Comparison of ENCODE assay signal across 24 cellular contexts in genomic region chr1:201705389-201705788, GRCh38.
DNase-seq lines count a peak whose midpoint lies in the region; ATAC-seq and TF ChIP-seq lines count a peak whose summit lies in the region.
"Had no signal": no experiment of that assay in that cellular context is flagged by ENCODE, and none has a peak within 500 bp of the region (broad histone marks: within the 10 kb centered on the region; RNA-seq: fewer than 3 reads in every experiment).

No MANE protein-coding gene starts in this region.

- H3K9me3 ChIP-seq in GM23248 (ENCODE audit: low read depth) (no peaks in the 10 kb centered on the region), adipocyte (ENCODE audit: control insufficient read depth, low read length) (no peaks in the 10 kb centered on the region), sigmoid colon (no peaks in the 10 kb centered on the region)

- H3K27me3 ChIP-seq in GM23248 (replicated peaks; ENCODE audit: insufficient read depth) (no peaks in the 10 kb centered on the region), adipocyte (replicated peaks; ENCODE audit: control insufficient read depth, insufficient read depth, low read length) (no peaks in the 10 kb centered on the region), sigmoid colon (no peaks in the 10 kb centered on the region)
- H3K27me3 ChIP-seq: SJCRH30 had no signal

- peak overlapping the region; percentile 99 for H3K27ac ChIP-seq in GM23248
- no peak overlapping the region for H3K27ac ChIP-seq in sigmoid colon
- H3K27ac ChIP-seq: KMS-11, SJCRH30 had no signal

- no peak overlapping the region for H3K4me3 ChIP-seq in GM23248
- H3K4me3 ChIP-seq in adipocyte (ENCODE audit: low read length) = no peak overlapping the region
- H3K4me3 ChIP-seq in sigmoid colon = no peak overlapping the region
- H3K4me3 ChIP-seq: SJCRH30 had no signal

- in situ Hi-C loops in GM23248 (cut with MboI) = loop anchor here (10.0 kb wide), 1 partner anchor 141 kb away; no protein-coding TSS in a partner anchor

- H2AFZ ChIP-seq in GM23248 = no peak overlapping the region

- H3K4me2 ChIP-seq in GM23248 (ENCODE audit: unreplicated experiment) = no peak overlapping the region
- H3K4me2 ChIP-seq: KMS-11 had no signal

- ATAC-seq in GM21825 (IDR thresholded peaks at IDR 0.05; ENCODE audit: unreplicated experiment) = no peak
- ATAC-seq in esophagus mucosa = no peak
- ATAC-seq: PC-3, Right ventricle myocardium inferior had no signal

- H3K9me2 ChIP-seq in GM23248 (ENCODE audit: insufficient read depth) = no peaks in the 10 kb centered on the region

- no peaks in the 10 kb centered on the region for H3K36me3 ChIP-seq in GM23248 (ENCODE audit: low read depth)
- H3K36me3 ChIP-seq in adipocyte (ENCODE audit: control insufficient read depth, insufficient read depth, low read length, severe bottlenecking) = no peaks in the 10 kb centered on the region
- no peaks in the 10 kb centered on the region for H3K36me3 ChIP-seq in sigmoid colon

- intact Hi-C loops in sigmoid colon (cut with DNase I) = loop anchor here (2.0 to 10.0 kb wide), 2 partner anchors 57 to 279 kb away; partner anchors contain the start of gene RNPEP

- no peak for DNase-seq in GM23248
- no peak for DNase-seq in adipocyte (ENCODE audit: low read depth)
- DNase-seq in mesenteric fat pad (ENCODE audit: low spot score) = peak; percentile 60
- DNase-seq in sigmoid colon = peak; percentile 46
- DNase-seq in NCI-H524 (lab: John Stamatoyannopoulos, UW) = no peak
- DNase-seq: C1 segment of cervical spinal cord; CD4-positive, alpha-beta memory T cell; COR-L47; DMS53; HCEC 1CT; MM.1S; NCI-H1092; NCI-H1417 treated with DMSO at 0.1 percent for 48 hours; NCI-H1694 treated with DMSO at 0.1 percent for 48 hours; NCI-H2081; NCI-H345; NCI-H524 treated with DMSO at 0.1 percent for 48 hours; NCI-H774; PC-3; SJCRH30 had no signal

- TF ChIP-seq POLR2A in sigmoid colon (IDR thresholded peaks at IDR 0.05) = no peak

- peaks cover 94% of the 10 kb centered on the region for H3K79me2 ChIP-seq in GM23248 (ENCODE audit: insufficient read depth)

- peaks cover 74% of the 10 kb centered on the region for H3F3A ChIP-seq in GM23248 (ENCODE audit: insufficient read depth)

- H3K9ac ChIP-seq in GM23248 (no peak overlapping the region), adipocyte (ENCODE audit: low read length) (peak overlapping the region; percentile 79)
- H3K9ac ChIP-seq: KMS-11 had no signal

- H4K20me1 ChIP-seq in GM23248 (ENCODE audit: insufficient read depth) = no peaks in the 10 kb centered on the region

- no peak for TF ChIP-seq CTCF in sigmoid colon (IDR thresholded peaks at IDR 0.05)

- 89 to 93% methylated on average over 9 of the region's 9 CpGs for WGBS in GM23248 (ENCODE audit: low coverage in 1 of 2, low lambda C conversion rate in 2 of 2, missing lambda C conversion rate in 2 of 2), 2 experiments
- WGBS in sigmoid colon, 2 donors = 91 to 93% methylated on average over 9 of the region's 9 CpGs

- H3K4me1 ChIP-seq in GM23248 (ENCODE audit: insufficient read depth) (peaks cover 57% of the 10 kb centered on the region), adipocyte (ENCODE audit: control insufficient read depth, insufficient read depth, low read length) (peaks cover 79% of the 10 kb centered on the region), sigmoid colon (peaks cover 0 to 50% (median 38%) of the 10 kb centered on the region in 4 donors)

- no peak for TF ChIP-seq EP300 in sigmoid colon (IDR thresholded peaks at IDR 0.05)

Comparison
In these comparisons a context has a peak if more than half of its experiments do, and no peak if none do; other contexts are left out.
1. DNase-seq: peak in mesenteric fat pad (single experiment) and sigmoid colon (single experiment); none in GM23248 (single experiment), adipocyte (single experiment) and NCI-H524 (0 of 2).